In the genomic region with DNA sequence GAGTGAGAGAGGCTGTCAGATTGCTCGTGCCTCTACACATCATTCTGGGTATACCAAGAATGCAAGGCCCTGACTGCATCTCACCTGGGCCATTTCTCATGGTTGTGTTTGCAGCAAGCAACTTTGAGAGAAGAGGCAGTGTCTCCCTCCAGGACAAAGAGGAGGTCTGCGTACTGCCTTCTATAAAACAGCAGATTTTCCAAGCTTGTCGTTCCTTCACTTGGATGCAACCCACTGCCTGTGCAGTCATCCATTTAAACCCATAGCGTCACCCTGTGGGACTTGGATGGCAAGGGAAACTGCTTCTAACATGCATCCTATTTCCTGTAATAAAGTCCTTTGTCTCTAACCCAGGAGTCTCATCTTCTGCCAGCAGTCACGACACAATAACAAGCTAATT, we compare ENCODE assay signal across 11 cellular contexts. TPM values are rescaled to one million over a fixed set of nuclear protein-coding genes. Genes with fewer than 3 reads are reported as not detected.
DNase-seq lines count a peak whose midpoint lies in the region; ATAC-seq, FAIRE-seq and TF ChIP-seq lines count a peak whose summit lies in the region.
"Had no signal": no experiment of that assay in that cellular context is flagged by ENCODE, and none has a peak within 500 bp of the region (broad histone marks: within the 10 kb centered on the region; RNA-seq: fewer than 3 reads in every experiment).

No MANE protein-coding gene starts in this region.

- no peak for DNase-seq in CD4-positive, alpha-beta memory T cell
- DNase-seq in caudate nucleus (lab: John Stamatoyannopoulos, UW): peak in 4 of 61 donors; percentile 10 to 35 (median 24)
- no peak for DNase-seq in naive B cell
- DNase-seq in GM10248 (ENCODE audit: extremely low spot score): no peak
- no peak for DNase-seq in frontal cortex (ENCODE audit: low spot score in 2 of 2)
- DNase-seq in NCI-H2171 treated with DMSO at 0.1 percent for 48 hours (lab: John Stamatoyannopoulos, UW): no peak
- DNase-seq in NCI-H1092 treated with DMSO at 0.1 percent for 48 hours (lab: John Stamatoyannopoulos, UW): no peak
- DNase-seq: foreskin melanocyte; stimulated activated CD4-positive, alpha-beta T cell treated with anti-CD3 and anti-CD28 coated beads, Interleukin-12 subunit alpha, Interleukin-12 subunit beta, amount 100 ng/mL, for 4 hours had no signal

- peak overlapping the region; percentile 54; the same call in 1 of the 2 replicates for H3K4me2 ChIP-seq in KMS-11

- H3K4me3 ChIP-seq in CD4-positive, alpha-beta memory T cell (ENCODE audit: low read length in 2 of 2): no peak overlapping the region
- no peak overlapping the region for H3K4me3 ChIP-seq in KMS-11 (IDR thresholded peaks at IDR 0.05; ENCODE audit: insufficient read depth, low read depth, low read length)

- POLR2A ChIA-PET in CD4-positive, alpha-beta memory T cell (lab: Charles Lee; ENCODE audit: partially characterized antibody): interaction anchor here (1.6 to 2.0 kb wide), 2 partner anchors 136 to 199 kb away, joined by 3 to 8 read pairs; no protein-coding TSS in a partner anchor
- POLR2A ChIA-PET in GM10248 (lab: Yijun Ruan, JAX): no interaction called here

- H2AFZ ChIP-seq in KMS-11 (ENCODE audit: low read depth): no peak overlapping the region

- H3K27ac Mint-ChIP-seq in CD4-positive, alpha-beta memory T cell: peak overlapping the region in 3 of 7 donors; percentile 10 to 96 (median 96)
- peak overlapping the region in 5 of 6 donors; percentile 85 to 96 (median 95) for H3K27ac Mint-ChIP-seq in naive B cell

- H3K4me1 Mint-ChIP-seq in CD4-positive, alpha-beta memory T cell: peaks cover 8 to 27% (median 14%) of the 10 kb centered on the region in 4 donors
- H3K4me1 Mint-ChIP-seq in naive B cell: peaks cover 16 to 25% (median 18%) of the 10 kb centered on the region in 3 donors

- H4K20me1 ChIP-seq in KMS-11 (ENCODE audit: insufficient read depth): no peaks in the 10 kb centered on the region

- CTCF ChIA-PET in CD4-positive, alpha-beta memory T cell (lab: Charles Lee; ENCODE audit: partially characterized antibody): no interaction called here
- CTCF ChIA-PET in GM10248 (lab: Yijun Ruan, JAX): interaction anchor here (1.5 to 2.3 kb wide), 4 partner anchors 12 to 446 kb away, joined by 5 to 12 read pairs (median 7); no protein-coding TSS in a partner anchor

- H3K9ac ChIP-seq in KMS-11: no peak overlapping the region

- no peaks in the 10 kb centered on the region for H3K27me3 Mint-ChIP-seq in CD4-positive, alpha-beta memory T cell
- no peaks in the 10 kb centered on the region for H3K27me3 Mint-ChIP-seq in naive B cell

- H3K9me3 Mint-ChIP-seq in CD4-positive, alpha-beta memory T cell: no peaks in the 10 kb centered on the region
- H3K9me3 Mint-ChIP-seq in naive B cell: no peaks in the 10 kb centered on the region

- FAIRE-seq in frontal cortex (lab: Jason Lieb, UNC): no peak

- intact Hi-C loops in CD4-positive, alpha-beta memory T cell (cut with micrococcal nuclease): loop anchor here (5.0 kb wide), 1 partner anchor 182 kb away; no protein-coding TSS in a partner anchor

- H3K4me1 ChIP-seq in CD4-positive, alpha-beta memory T cell (ENCODE audit: insufficient read depth, low read length): peaks cover 12% of the 10 kb centered on the region
- H3K4me1 ChIP-seq in KMS-11 (ENCODE audit: low read depth, poor library complexity, severe bottlenecking): peaks cover 5% of the 10 kb centered on the region

- TF ChIP-seq CTCF in KMS-11 (conservative IDR thresholded peaks at IDR 0.05; ENCODE audit: low read depth, low read length): no peak
- no peak for TF ChIP-seq CTCF in GM10248 (IDR thresholded peaks at IDR 0.05; ENCODE audit: control extremely low read depth, extremely low read depth, low read depth, missing control alignments)

- H3K36me3 Mint-ChIP-seq in CD4-positive, alpha-beta memory T cell: peaks cover 0 to 9% of the 10 kb centered on the region in 2 donors
- no peaks in the 10 kb centered on the region for H3K36me3 Mint-ChIP-seq in naive B cell

- peak overlapping the region; percentile 93 for H3K27ac ChIP-seq in CD4-positive, alpha-beta memory T cell (ENCODE audit: low read depth, low read length)
- H3K27ac ChIP-seq in KMS-11 (no peak overlapping the region), caudate nucleus (ENCODE audit: low read depth, low read length) (peak overlapping the region; percentile 100)

- H3K27me3 ChIP-seq in CD4-positive, alpha-beta memory T cell (ENCODE audit: insufficient read depth, low read length): no peaks in the 10 kb centered on the region
- no peaks in the 10 kb centered on the region for H3K27me3 ChIP-seq in KMS-11 (ENCODE audit: insufficient read depth, low read depth)

- no peaks in the 10 kb centered on the region for H3K79me2 ChIP-seq in KMS-11 (ENCODE audit: insufficient read depth, low read depth)

- ATAC-seq in naive B cell (ENCODE audit: low read depth in 2 of 2): no peak

- H3K36me3 ChIP-seq in CD4-positive, alpha-beta memory T cell (ENCODE audit: insufficient read depth, low read length): no peaks in the 10 kb centered on the region
- H3K36me3 ChIP-seq in KMS-11 (ENCODE audit: insufficient read depth): no peaks in the 10 kb centered on the region

- no peaks in the 10 kb centered on the region for H3K9me3 ChIP-seq in CD4-positive, alpha-beta memory T cell (ENCODE audit: control insufficient read depth in 1 of 2, low read length in 2 of 2)

- peak overlapping the region in 7 of 8 donors; percentile 6 to 95 (median 89) for H3K4me3 Mint-ChIP-seq in CD4-positive, alpha-beta memory T cell
- peak overlapping the region in 5 of 8 donors; percentile 33 to 99 (median 95) for H3K4me3 Mint-ChIP-seq in naive B cell

RNA-seq across cellular contexts. Expression of a gene that starts 1.3 kb away (rescaled TPM):
- total RNA-seq in CD4-positive, alpha-beta memory T cell: 10 to 100 TPM; 13.2 to 15.2 TPM
- polyA plus RNA-seq in CD4-positive, alpha-beta memory T cell: 1 to 10 TPM in 1 of 2 donors, under 1 TPM in 1; 0.86 to 1.1 TPM
- 1 to 10 TPM in 5 of 6 donors, under 1 TPM in 1; 0.94 to 4.1 (median 3.0) TPM for polyA plus RNA-seq in naive B cell (ENCODE audit: low read depth in 6 of 6)
- total RNA-seq in frontal cortex: 14.3 TPM

RNA-seq across cellular contexts. Expression of a gene that starts 1.4 kb away (rescaled TPM):
- 10 to 100 TPM; 10.5 to 11.8 TPM for total RNA-seq in CD4-positive, alpha-beta memory T cell
- 1 to 10 TPM; 5.2 to 6.4 TPM for polyA plus RNA-seq in CD4-positive, alpha-beta memory T cell
- polyA plus RNA-seq in naive B cell (ENCODE audit: low read depth in 6 of 6): 10 to 100 TPM; 11.4 to 30.9 (median 17.9) TPM
- total RNA-seq in frontal cortex: 3.3 TPM

RNA-seq across cellular contexts. Expression of a gene that starts 48.4 kb away (rescaled TPM):
- not detected for total RNA-seq in CD4-positive, alpha-beta memory T cell
- polyA plus RNA-seq in CD4-positive, alpha-beta memory T cell: not detected
- not detected for polyA plus RNA-seq in naive B cell (ENCODE audit: low read depth in 6 of 6)
- total RNA-seq in frontal cortex: 4.9 TPM
- total RNA-seq: H4 had no signal

RNA-seq across cellular contexts. Expression of a gene that starts 57.5 kb away (rescaled TPM):
- 1 to 10 TPM; 8.3 to 8.6 TPM for total RNA-seq in CD4-positive, alpha-beta memory T cell
- 1 to 10 TPM; 2.5 to 3.5 TPM for polyA plus RNA-seq in CD4-positive, alpha-beta memory T cell
- polyA plus RNA-seq in naive B cell (ENCODE audit: low read depth in 6 of 6): 10 to 100 TPM in 5 of 6 donors, 1 to 10 TPM in 1; 2.3 to 25.0 (median 21.6) TPM
- total RNA-seq in frontal cortex: 25.3 TPM

RNA-seq across cellular contexts. Expression of a gene that starts 57.8 kb away (rescaled TPM):
- under 1 TPM; 0.11 to 0.38 TPM for total RNA-seq in CD4-positive, alpha-beta memory T cell
- not detected for polyA plus RNA-seq in CD4-positive, alpha-beta memory T cell
- under 1 TPM in 2 of 6 donors, not detected in 4; 0.12 to 0.22 TPM for polyA plus RNA-seq in naive B cell (ENCODE audit: low read depth in 6 of 6)
- total RNA-seq in frontal cortex: 12.6 TPM
